ENCODE assay signal across 1 cellular context in the genomic region with DNA sequence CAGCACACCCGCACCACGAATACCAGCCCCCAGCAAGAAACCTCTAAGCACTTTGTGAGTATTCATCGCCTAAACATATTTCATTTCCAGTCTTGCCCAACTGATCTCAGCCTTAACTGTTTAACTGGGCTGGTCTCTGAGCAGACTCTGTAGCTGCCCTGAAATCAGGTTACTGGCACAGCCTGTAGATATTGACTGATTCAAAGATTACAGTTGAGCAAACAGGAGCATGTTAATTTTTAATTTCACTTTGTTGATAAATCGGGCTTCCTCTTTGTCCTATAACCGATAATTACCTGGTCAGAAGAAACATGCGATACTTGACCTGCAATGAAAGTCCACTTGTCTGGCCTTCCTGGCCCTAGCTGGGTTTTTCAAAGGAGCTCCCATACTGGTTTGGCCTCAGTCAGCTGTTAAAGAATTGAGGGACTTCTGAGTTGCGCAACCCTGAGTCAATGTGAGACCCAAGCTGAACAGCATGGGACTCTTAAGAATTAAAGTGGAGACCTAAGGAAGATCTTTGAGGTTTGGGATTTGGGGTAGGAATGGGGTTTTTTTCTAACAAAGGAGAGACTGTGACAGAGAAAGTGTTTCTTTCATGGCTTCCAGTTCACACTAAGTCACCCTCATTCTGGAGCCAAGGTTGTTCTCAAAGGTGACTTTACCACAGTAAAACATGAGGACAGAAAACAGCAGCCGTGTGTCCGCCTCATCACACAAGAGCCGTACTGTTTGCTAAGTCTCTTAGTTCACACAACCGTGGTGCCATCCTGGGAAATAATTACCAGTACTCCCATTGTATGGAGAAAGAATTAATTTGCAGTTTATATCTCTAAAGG.
TF ChIP-seq lines count a peak whose summit lies in the region.

No MANE protein-coding gene starts in this region.

TF ChIP-seq in HepG2, 621 proteins besides CTCF, POLR2A, EP300 and RAD21 (continued from another document and continues in another):
- TF ChIP-seq, protein P1, sequence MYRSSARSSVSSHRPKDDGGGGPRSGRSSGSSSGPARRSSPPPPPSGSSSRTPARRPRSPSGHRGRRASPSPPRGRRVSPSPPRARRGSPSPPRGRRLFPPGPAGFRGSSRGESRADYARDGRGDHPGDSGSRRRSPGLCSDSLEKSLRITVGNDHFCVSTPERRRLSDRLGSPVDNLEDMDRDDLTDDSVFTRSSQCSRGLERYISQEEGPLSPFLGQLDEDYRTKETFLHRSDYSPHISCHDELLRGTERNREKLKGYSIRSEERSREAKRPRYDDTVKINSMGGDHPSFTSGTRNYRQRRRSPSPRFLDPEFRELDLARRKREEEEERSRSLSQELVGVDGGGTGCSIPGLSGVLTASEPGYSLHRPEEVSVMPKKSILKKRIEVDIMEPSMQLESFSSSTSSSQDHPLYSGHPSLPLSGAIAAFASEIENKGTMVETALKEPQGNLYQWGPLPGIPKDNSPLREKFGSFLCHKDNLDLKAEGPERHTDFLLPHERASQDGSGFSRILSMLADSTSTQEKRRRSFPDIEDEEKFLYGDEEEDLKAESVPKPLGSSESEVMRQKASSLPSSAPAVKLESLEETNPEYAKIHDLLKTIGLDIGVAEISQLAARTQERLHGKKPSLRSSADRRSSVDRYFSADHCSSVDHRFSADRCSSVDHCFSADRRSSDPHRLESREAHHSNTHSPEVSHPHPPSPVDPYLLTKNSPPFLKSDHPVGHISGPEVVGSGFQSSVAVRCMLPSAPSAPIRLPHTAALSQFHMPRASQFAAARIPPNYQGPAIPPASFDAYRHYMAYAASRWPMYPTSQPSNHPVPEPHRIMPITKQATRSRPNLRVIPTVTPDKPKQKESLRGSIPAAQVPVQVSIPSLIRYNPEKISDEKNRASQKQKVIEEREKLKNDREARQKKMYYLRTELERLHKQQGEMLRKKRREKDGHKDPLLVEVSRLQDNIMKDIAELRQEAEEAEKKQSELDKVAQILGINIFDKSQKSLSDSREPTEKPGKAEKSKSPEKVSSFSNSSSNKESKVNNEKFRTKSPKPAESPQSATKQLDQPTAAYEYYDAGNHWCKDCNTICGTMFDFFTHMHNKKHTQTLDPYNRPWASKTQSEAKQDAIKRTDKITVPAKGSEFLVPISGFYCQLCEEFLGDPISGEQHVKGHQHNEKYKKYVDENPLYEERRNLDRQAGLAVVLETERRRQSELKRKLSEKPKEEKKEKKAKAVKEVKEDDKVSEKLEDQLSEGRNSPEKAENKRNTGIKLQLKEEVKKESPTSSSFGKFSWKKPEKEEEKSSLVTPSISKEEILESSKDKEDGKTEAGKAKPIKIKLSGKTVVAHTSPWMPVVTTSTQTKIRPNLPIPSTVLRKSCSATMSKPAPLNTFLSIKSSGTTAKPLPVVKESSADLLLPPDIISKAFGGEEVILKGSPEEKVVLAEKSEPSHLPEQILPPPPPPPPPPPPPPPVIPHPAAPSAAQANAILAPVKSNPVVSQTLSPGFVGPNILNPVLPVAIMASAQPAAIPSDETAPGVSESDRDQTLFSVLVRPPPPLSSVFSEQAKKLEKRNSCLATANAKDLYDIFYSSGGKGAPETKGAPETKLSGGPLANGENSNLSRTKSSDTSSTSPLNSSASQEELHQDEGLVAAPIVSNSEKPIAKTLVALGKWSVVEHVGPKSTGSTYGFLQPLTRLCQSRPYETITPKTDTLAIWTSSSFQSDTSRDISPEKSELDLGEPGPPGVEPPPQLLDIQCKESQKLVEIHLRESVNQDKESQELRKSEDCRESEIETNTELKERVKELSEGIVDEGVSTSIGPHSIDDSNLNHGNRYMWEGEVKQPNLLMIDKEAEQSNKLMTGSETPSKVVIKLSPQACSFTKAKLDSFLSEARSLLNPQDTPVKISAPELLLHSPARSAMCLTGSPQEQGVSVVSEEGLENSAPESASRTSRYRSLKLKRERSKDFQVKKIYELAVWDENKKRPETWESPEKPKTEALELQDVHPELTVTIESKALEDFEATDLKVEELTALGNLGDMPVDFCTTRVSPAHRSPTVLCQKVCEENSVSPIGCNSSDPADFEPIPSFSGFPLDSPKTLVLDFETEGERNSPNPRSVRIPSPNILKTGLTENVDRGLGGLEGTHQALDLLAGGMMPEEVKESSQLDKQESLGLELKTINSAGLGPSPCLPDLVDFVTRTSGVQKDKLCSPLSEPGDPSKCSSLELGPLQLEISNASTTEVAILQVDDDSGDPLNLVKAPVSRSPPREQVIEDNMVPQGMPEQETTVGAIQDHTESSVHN (CRISPR knock-in tag; IDR thresholded peaks at IDR 0.05): no peak
- TF ChIP-seq NBN (conservative IDR thresholded peaks at IDR 0.05) (no peak), NR2F1 (CRISPR knock-in tag; IDR thresholded peaks at IDR 0.05) (peak; percentile 34 to 49; a peak in 2 of 4 replicates), ATRX (CRISPR knock-in tag; IDR thresholded peaks at IDR 0.05; ENCODE audit: borderline replicate concordance) (no peak), ZNF441 (CRISPR knock-in tag; IDR thresholded peaks at IDR 0.05; ENCODE audit: borderline replicate concordance) (no peak), ZNF558 (CRISPR knock-in tag; IDR thresholded peaks at IDR 0.05; ENCODE audit: borderline replicate concordance) (peak; percentile 69; the same call in 1 of the 2 replicates), MBD4 (IDR thresholded peaks at IDR 0.05; ENCODE audit: borderline replicate concordance, low read length) (peak; percentile 89; the same call in 1 of the 2 replicates), ZSCAN21 (CRISPR knock-in tag; IDR thresholded peaks at IDR 0.05; ENCODE audit: borderline replicate concordance) (no peak), KDM5A (IDR thresholded peaks at IDR 0.05; ENCODE audit: borderline replicate concordance, low read length) (no peak), ZNF790 (CRISPR knock-in tag; IDR thresholded peaks at IDR 0.05; ENCODE audit: borderline replicate concordance) (no peak), ZNF33B (CRISPR knock-in tag; IDR thresholded peaks at IDR 0.05) (no peak), LCORL (IDR thresholded peaks at IDR 0.05) (no peak), LCORL (CRISPR knock-in tag; IDR thresholded peaks at IDR 0.05) (peak; percentile 78), ZFP37 (CRISPR knock-in tag; IDR thresholded peaks at IDR 0.05; ENCODE audit: borderline replicate concordance) (no peak), POLR2AphosphoS5 (IDR thresholded peaks at IDR 0.05; ENCODE audit: low read depth, low read length) (no peak; the same call in 1 of the 2 replicates), ZNF530 (CRISPR knock-in tag; IDR thresholded peaks at IDR 0.05; ENCODE audit: low read depth) (no peak), ZNF850 (CRISPR knock-in tag; conservative IDR thresholded peaks at IDR 0.05) (no peak), ZNF777 (CRISPR knock-in tag; IDR thresholded peaks at IDR 0.05) (no peak; the same call in 1 of the 2 replicates), ZNF674 (CRISPR knock-in tag; IDR thresholded peaks at IDR 0.05; ENCODE audit: low read depth) (no peak), KLF16 (CRISPR knock-in tag; IDR thresholded peaks at IDR 0.05) (peak in 1 of 2 experiments; percentile 76; a peak in 2 of 4 replicates), TMF1 (CRISPR knock-in tag; IDR thresholded peaks at IDR 0.05; ENCODE audit: low read depth) (0 out of 2 replicates have a peak, but pooled peaks have one; percentile 38), ZNF138 (CRISPR knock-in tag; IDR thresholded peaks at IDR 0.05; ENCODE audit: low read depth) (no peak), PPARG (CRISPR knock-in tag; conservative IDR thresholded peaks at IDR 0.05) (peak; percentile 90), MAFG (CRISPR knock-in tag; IDR thresholded peaks at IDR 0.05) (no peak), MTF2 (CRISPR knock-in tag; IDR thresholded peaks at IDR 0.05; ENCODE audit: borderline replicate concordance) (no peak), ZNF343 (CRISPR knock-in tag; IDR thresholded peaks at IDR 0.05) (no peak), RORA (CRISPR knock-in tag; IDR thresholded peaks at IDR 0.05) (no peak), PAX8 (CRISPR knock-in tag; IDR thresholded peaks at IDR 0.05; ENCODE audit: borderline replicate concordance) (no peak), RFX1 (IDR thresholded peaks at IDR 0.05) (no peak), FOXM1 (CRISPR knock-in tag; IDR thresholded peaks at IDR 0.05) (no peak), ZNF30 (CRISPR knock-in tag; IDR thresholded peaks at IDR 0.05) (no peak)
- TF ChIP-seq, protein P2, sequence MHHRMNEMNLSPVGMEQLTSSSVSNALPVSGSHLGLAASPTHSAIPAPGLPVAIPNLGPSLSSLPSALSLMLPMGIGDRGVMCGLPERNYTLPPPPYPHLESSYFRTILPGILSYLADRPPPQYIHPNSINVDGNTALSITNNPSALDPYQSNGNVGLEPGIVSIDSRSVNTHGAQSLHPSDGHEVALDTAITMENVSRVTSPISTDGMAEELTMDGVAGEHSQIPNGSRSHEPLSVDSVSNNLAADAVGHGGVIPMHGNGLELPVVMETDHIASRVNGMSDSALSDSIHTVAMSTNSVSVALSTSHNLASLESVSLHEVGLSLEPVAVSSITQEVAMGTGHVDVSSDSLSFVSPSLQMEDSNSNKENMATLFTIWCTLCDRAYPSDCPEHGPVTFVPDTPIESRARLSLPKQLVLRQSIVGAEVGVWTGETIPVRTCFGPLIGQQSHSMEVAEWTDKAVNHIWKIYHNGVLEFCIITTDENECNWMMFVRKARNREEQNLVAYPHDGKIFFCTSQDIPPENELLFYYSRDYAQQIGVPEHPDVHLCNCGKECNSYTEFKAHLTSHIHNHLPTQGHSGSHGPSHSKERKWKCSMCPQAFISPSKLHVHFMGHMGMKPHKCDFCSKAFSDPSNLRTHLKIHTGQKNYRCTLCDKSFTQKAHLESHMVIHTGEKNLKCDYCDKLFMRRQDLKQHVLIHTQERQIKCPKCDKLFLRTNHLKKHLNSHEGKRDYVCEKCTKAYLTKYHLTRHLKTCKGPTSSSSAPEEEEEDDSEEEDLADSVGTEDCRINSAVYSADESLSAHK (CRISPR knock-in tag; IDR thresholded peaks at IDR 0.05; ENCODE audit: borderline replicate concordance): no peak
- TF ChIP-seq, protein P3, sequence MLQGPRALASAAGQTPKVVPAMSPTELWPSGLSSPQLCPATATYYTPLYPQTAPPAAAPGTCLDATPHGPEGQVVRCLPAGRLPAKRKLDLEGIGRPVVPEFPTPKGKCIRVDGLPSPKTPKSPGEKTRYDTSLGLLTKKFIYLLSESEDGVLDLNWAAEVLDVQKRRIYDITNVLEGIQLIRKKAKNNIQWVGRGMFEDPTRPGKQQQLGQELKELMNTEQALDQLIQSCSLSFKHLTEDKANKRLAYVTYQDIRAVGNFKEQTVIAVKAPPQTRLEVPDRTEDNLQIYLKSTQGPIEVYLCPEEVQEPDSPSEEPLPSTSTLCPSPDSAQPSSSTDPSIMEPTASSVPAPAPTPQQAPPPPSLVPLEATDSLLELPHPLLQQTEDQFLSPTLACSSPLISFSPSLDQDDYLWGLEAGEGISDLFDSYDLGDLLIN (CRISPR knock-in tag; IDR thresholded peaks at IDR 0.05; ENCODE audit: borderline replicate concordance): 0 out of 2 replicates have a peak, but pooled peaks have one; percentile 43
- TF ChIP-seq, protein P4, sequence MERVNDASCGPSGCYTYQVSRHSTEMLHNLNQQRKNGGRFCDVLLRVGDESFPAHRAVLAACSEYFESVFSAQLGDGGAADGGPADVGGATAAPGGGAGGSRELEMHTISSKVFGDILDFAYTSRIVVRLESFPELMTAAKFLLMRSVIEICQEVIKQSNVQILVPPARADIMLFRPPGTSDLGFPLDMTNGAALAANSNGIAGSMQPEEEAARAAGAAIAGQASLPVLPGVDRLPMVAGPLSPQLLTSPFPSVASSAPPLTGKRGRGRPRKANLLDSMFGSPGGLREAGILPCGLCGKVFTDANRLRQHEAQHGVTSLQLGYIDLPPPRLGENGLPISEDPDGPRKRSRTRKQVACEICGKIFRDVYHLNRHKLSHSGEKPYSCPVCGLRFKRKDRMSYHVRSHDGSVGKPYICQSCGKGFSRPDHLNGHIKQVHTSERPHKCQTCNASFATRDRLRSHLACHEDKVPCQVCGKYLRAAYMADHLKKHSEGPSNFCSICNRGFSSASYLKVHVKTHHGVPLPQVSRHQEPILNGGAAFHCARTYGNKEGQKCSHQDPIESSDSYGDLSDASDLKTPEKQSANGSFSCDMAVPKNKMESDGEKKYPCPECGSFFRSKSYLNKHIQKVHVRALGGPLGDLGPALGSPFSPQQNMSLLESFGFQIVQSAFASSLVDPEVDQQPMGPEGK (CRISPR knock-in tag; IDR thresholded peaks at IDR 0.05): no peak; the same call in 1 of the 2 replicates
- TF ChIP-seq, protein P5, sequence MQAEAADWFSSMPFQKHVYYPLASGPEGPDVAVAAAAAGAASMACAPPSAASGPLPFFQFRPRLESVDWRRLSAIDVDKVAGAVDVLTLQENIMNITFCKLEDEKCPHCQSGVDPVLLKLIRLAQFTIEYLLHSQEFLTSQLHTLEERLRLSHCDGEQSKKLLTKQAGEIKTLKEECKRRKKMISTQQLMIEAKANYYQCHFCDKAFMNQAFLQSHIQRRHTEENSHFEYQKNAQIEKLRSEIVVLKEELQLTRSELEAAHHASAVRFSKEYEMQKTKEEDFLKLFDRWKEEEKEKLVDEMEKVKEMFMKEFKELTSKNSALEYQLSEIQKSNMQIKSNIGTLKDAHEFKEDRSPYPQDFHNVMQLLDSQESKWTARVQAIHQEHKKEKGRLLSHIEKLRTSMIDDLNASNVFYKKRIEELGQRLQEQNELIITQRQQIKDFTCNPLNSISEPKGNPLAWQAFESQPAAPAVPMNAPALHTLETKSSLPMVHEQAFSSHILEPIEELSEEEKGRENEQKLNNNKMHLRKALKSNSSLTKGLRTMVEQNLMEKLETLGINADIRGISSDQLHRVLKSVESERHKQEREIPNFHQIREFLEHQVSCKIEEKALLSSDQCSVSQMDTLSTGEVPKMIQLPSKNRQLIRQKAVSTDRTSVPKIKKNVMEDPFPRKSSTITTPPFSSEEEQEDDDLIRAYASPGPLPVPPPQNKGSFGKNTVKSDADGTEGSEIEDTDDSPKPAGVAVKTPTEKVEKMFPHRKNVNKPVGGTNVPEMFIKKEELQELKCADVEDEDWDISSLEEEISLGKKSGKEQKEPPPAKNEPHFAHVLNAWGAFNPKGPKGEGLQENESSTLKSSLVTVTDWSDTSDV (CRISPR knock-in tag; IDR thresholded peaks at IDR 0.05): no peak
- TF ChIP-seq, protein P6, sequence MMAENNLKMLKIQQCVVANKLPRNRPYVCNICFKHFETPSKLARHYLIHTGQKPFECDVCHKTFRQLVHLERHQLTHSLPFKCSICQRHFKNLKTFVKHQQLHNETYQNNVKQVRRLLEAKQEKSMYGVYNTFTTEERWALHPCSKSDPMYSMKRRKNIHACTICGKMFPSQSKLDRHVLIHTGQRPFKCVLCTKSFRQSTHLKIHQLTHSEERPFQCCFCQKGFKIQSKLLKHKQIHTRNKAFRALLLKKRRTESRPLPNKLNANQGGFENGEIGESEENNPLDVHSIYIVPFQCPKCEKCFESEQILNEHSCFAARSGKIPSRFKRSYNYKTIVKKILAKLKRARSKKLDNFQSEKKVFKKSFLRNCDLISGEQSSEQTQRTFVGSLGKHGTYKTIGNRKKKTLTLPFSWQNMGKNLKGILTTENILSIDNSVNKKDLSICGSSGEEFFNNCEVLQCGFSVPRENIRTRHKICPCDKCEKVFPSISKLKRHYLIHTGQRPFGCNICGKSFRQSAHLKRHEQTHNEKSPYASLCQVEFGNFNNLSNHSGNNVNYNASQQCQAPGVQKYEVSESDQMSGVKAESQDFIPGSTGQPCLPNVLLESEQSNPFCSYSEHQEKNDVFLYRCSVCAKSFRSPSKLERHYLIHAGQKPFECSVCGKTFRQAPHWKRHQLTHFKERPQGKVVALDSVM (CRISPR knock-in tag; IDR thresholded peaks at IDR 0.05): 0 out of 2 replicates have a peak, but pooled peaks have one; percentile 51
- TF ChIP-seq, protein P7, sequence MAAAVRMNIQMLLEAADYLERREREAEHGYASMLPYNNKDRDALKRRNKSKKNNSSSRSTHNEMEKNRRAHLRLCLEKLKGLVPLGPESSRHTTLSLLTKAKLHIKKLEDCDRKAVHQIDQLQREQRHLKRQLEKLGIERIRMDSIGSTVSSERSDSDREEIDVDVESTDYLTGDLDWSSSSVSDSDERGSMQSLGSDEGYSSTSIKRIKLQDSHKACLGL (CRISPR knock-in tag; IDR thresholded peaks at IDR 0.05): no peak
- TF ChIP-seq, protein P8, sequence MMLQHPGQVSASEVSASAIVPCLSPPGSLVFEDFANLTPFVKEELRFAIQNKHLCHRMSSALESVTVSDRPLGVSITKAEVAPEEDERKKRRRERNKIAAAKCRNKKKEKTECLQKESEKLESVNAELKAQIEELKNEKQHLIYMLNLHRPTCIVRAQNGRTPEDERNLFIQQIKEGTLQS (CRISPR knock-in tag; IDR thresholded peaks at IDR 0.05): no peak
